Comparison of ENCODE assay signal across 15 cellular contexts in the genomic region with DNA sequence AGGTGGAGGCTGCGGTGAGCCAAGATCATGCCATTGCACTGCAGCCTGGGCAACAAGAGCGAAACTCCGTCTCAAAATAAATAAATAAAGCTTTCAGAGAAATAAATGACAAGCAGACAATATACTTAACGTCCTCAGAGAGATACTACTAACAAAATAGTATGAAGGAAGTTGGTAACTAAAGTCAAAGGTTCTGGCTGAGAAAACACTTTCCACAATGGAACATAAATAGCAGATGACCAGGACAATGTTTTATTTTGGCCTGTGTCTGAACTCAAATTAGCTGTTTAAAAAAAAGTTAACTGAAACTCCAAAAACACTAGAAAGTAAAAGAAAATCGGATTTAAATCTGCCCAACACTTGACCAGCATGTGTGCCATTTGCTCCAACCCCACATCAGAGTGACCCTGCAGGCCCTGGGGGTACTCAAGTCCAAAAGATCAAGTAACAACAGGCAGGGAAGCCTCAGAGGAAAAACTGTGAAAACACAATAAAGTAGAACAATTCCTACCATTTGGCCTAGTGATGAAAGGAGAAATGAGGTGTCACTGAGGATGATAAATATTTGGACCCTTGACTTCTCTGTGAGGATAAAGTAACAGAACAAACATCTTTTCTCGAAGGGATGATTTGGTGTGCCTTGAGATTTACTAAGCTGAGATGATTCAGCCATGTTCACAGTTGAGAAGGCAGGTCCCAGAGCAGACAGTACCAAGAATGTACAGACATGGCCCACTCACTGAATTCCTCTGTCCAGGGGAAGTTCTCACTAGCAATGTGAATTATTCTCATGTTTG. TPM values are rescaled to one million over a fixed set of nuclear protein-coding genes. Genes with fewer than 3 reads are reported as not detected.
A peak's percentile ranks its signal among the peaks of the same experiment; 100 is the strongest.
DNase-seq lines count a peak whose midpoint lies in the region; ATAC-seq and TF ChIP-seq lines count a peak whose summit lies in the region.
"Had no signal": no experiment of that assay in that cellular context is flagged by ENCODE, and none has a peak within 500 bp of the region (broad histone marks: within the 10 kb centered on the region; RNA-seq: fewer than 3 reads in every experiment).

No MANE protein-coding gene starts in this region.

- H3K4ac ChIP-seq in IMR-90 (ENCODE audit: low read depth, low read length), result peak overlapping the region; percentile 85

- dilution Hi-C loops in IMR-90 (cut with HindIII; ENCODE audit: low sequenced_read_pairs, unreplicated experiment), result no loop called here

- no peaks in the 10 kb centered on the region for H3K27me3 ChIP-seq in AG04450 (ENCODE audit: control insufficient read depth, insufficient read depth, low read length)
- H3K27me3 ChIP-seq in IMR-90 (ENCODE audit: control insufficient read depth, insufficient read depth, low read length), result no peaks in the 10 kb centered on the region
- H3K27me3 ChIP-seq in esophagus muscularis mucosa, result no peaks in the 10 kb centered on the region
- H3K27me3 ChIP-seq in osteoblast (ENCODE audit: insufficient read depth, low read length), result no peaks in the 10 kb centered on the region
- H3K27me3 ChIP-seq: BLaER1 treated with 17β-estradiol and CSF1 and Interleukin-3, amounts not matched to agents 10 nM and 100 nM had no signal

- H4K91ac ChIP-seq in IMR-90 (ENCODE audit: insufficient read depth, low read depth, low read length), result 0 out of 2 replicates have a peak overlapping the region, but pooled peaks have one; percentile 35

- peak overlapping the region; percentile 48; the same call in 1 of the 2 replicates for H3K23ac ChIP-seq in IMR-90 (ENCODE audit: low read depth, low read length)

- POLR2A ChIA-PET in AG04450 (lab: Yijun Ruan, JAX), result interaction anchor here (0.9 to 1.1 kb wide), 2 partner anchors 11 to 307 kb away, joined by 3 read pairs; no protein-coding TSS in a partner anchor
- POLR2A ChIA-PET in IMR-90 (lab: Charles Lee; ENCODE audit: unreplicated experiment), result interaction anchor here (0.6 kb wide), 1 partner anchor 38 kb away, joined by 4 read pairs; no protein-coding TSS in a partner anchor

- peak overlapping the region; percentile 48; the same call in 1 of the 2 replicates for H3K18ac ChIP-seq in IMR-90 (ENCODE audit: low read depth, low read length)

- peak overlapping the region in 1 of 2 experiments; percentile 53; a peak in 1 of 4 replicates for H4K8ac ChIP-seq in IMR-90 (ENCODE audit: low read depth in 2 of 2, low read length in 2 of 2)

- peak overlapping the region; percentile 50; the same call in 1 of the 3 replicates for H2BK15ac ChIP-seq in IMR-90 (ENCODE audit: low read depth, low read length)

- peak overlapping the region; percentile 13; the same call in 1 of the 2 replicates for H2BK20ac ChIP-seq in IMR-90 (ENCODE audit: low read depth, low read length)

- H2BK120ac ChIP-seq in IMR-90 (ENCODE audit: low read depth, low read length), result peak overlapping the region; percentile 60; the same call in 1 of the 2 replicates

- H3K4me1 ChIP-seq in IMR-90 (ENCODE audit: control insufficient read depth, insufficient read depth, low read length), result peaks cover 22% of the 10 kb centered on the region
- H3K4me1 ChIP-seq in esophagus muscularis mucosa, result peaks cover 3 to 67% (median 60%) of the 10 kb centered on the region in 4 donors
- H3K4me1 ChIP-seq in osteoblast (ENCODE audit: insufficient read depth, low read length), result peaks cover 41% of the 10 kb centered on the region

- peaks cover 18% of the 10 kb centered on the region for H3K9me1 ChIP-seq in IMR-90 (ENCODE audit: insufficient read depth, low read length)

- H3K9me3 ChIP-seq in AG04450 (ENCODE audit: control insufficient read depth, insufficient read depth, low read length), result no peaks in the 10 kb centered on the region
- no peaks in the 10 kb centered on the region for H3K9me3 ChIP-seq in IMR-90 (ENCODE audit: control insufficient read depth, insufficient read depth, low read length)
- no peaks in the 10 kb centered on the region for H3K9me3 ChIP-seq in esophagus muscularis mucosa
- no peaks in the 10 kb centered on the region for H3K9me3 ChIP-seq in osteoblast (ENCODE audit: low read depth, low read length)

- H3K9ac ChIP-seq in IMR-90 (ENCODE audit: low read depth, low read length), result no peak overlapping the region
- H3K9ac ChIP-seq: BLaER1 treated with 17β-estradiol and CSF1 and Interleukin-3, amounts not matched to agents 10 nM and 100 nM had no signal

- WGBS in IMR-90 (ENCODE audit: extremely low coverage in 2 of 2, insufficient read length in 1 of 2), 2 experiments, result no CpG with 5 or more reads among the region's 6 CpGs
- 56% methylated on average over 6 of the region's 6 CpGs for WGBS in esophagus muscularis mucosa

- CTCF ChIA-PET in AG04450 (lab: Charles Lee), result interaction anchor here (1.2 to 1.7 kb wide), 2 partner anchors 9 to 63 kb away, joined by 4 to 5 read pairs; no protein-coding TSS in a partner anchor
- CTCF ChIA-PET in IMR-90 (lab: Yijun Ruan, JAX), result no interaction called here

- H4K5ac ChIP-seq in IMR-90 (ENCODE audit: low read depth, low read length), result peak overlapping the region; percentile 41; the same call in 1 of the 2 replicates

- peaks cover 13 to 53% of the 10 kb centered on the region in 2 experiments for H3K79me1 ChIP-seq in IMR-90 (ENCODE audit: low read depth in 1 of 2, low read length in 2 of 2)

- H3K14ac ChIP-seq in IMR-90 (replicated peaks; ENCODE audit: low read depth, low read length), result peak overlapping the region; percentile 10

- H3K4me2 ChIP-seq in IMR-90 (ENCODE audit: low read depth, low read length) (peak overlapping the region; percentile 30; the same call in 1 of the 2 replicates), osteoblast (ENCODE audit: insufficient read depth, low read length) (peak overlapping the region; percentile 6)

- peak overlapping the region; percentile 57; the same call in 1 of the 2 replicates for H2AK5ac ChIP-seq in IMR-90 (ENCODE audit: low read depth, low read length)

- no peak overlapping the region for H2AK9ac ChIP-seq in IMR-90 (replicated peaks; ENCODE audit: low read depth, low read length, poor library complexity)

- peaks cover 4% of the 10 kb centered on the region for H3K36me3 ChIP-seq in IMR-90 (ENCODE audit: control insufficient read depth, insufficient read depth, low read length)
- no peaks in the 10 kb centered on the region for H3K36me3 ChIP-seq in esophagus muscularis mucosa
- no peaks in the 10 kb centered on the region for H3K36me3 ChIP-seq in osteoblast (ENCODE audit: insufficient read depth, low read length)

- TF ChIP-seq EP300 in esophagus muscularis mucosa (IDR thresholded peaks at IDR 0.05), result no peak

- H2BK5ac ChIP-seq in IMR-90 (ENCODE audit: low read depth, low read length, poor library complexity, severe bottlenecking), result peak overlapping the region; percentile 90

- H3K27ac ChIP-seq in AG04450 (ENCODE audit: low read depth, low read length) (no peak overlapping the region), IMR-90 (ENCODE audit: insufficient read depth, low read length) (peak overlapping the region; percentile 60), esophagus muscularis mucosa (replicated peaks in 1 of 4) (peak overlapping the region; percentile 41 to 72 (median 69)), osteoblast (ENCODE audit: low read depth, low read length) (peak overlapping the region; percentile 84), substantia nigra (ENCODE audit: low read depth, low read length, poor library complexity, severe bottlenecking) (no peak overlapping the region)
- H3K27ac ChIP-seq: BLaER1 treated with 17β-estradiol and CSF1 and Interleukin-3, amounts not matched to agents 10 nM and 100 nM; epithelial cell of prostate had no signal

- H4K20me1 ChIP-seq in IMR-90 (ENCODE audit: insufficient read depth, low read length), result 0 out of 2 replicates have a peak, but pooled peaks cover 7% of the 10 kb centered on the region
- H4K20me1 ChIP-seq in osteoblast (ENCODE audit: insufficient read depth, low read length), result no peaks in the 10 kb centered on the region
- H4K20me1 ChIP-seq: BLaER1 treated with 17β-estradiol and CSF1 and Interleukin-3, amounts not matched to agents 10 nM and 100 nM had no signal

- H3K4me3 ChIP-seq in AG04450 (ENCODE audit: low read depth, low read length) (no peak overlapping the region), IMR-90 (ENCODE audit: insufficient read depth, low read depth, low read length) (no peak overlapping the region), esophagus muscularis mucosa (no peak overlapping the region), osteoblast (ENCODE audit: insufficient read depth, low read length) (no peak overlapping the region)
- H3K4me3 ChIP-seq: BLaER1 treated with 17β-estradiol and CSF1 and Interleukin-3, amounts not matched to agents 10 nM and 100 nM had no signal

- peak; percentile 8; the same call in 1 of the 2 replicates for TF ChIP-seq RAD21 in IMR-90 (IDR thresholded peaks at IDR 0.05; ENCODE audit: low read length)

- intact Hi-C loops in IMR-90 (cut with micrococcal nuclease) (no loop called here), esophagus muscularis mucosa (cut with DNase I) (no loop called here)

- peak; percentile 85 for ATAC-seq in IMR-90 (ENCODE audit: low read depth)
- ATAC-seq: activated CD4-positive, CD25-positive, alpha-beta regulatory T cell treated with anti-CD3 and anti-CD28 coated beads, Interleukin-2, amount 50 U/mL, for 24 hours had no signal

- TF ChIP-seq POLR2A in IMR-90 (IDR thresholded peaks at IDR 0.05; ENCODE audit: low read depth, low read length) (no peak), esophagus muscularis mucosa (IDR thresholded peaks at IDR 0.05; ENCODE audit: low read depth) (no peak)

- H3K56ac ChIP-seq in IMR-90 (ENCODE audit: extremely low read depth, insufficient read depth, low read length), result no peak overlapping the region

- BruUV-seq in IMR-90 (replicated peaks; lab: Mats Ljungman, UMichigan), result no TSS peak

- DNase-seq in AG04450 (ENCODE audit: low read depth, low spot score) (peak; percentile 43), IMR-90 (peak; percentile 84), esophagus muscularis mucosa (ENCODE audit: extremely low spot score) (no peak), osteoblast (ENCODE audit: insufficient read length, low spot score, missing footprints) (no peak), substantia nigra (lab: John Stamatoyannopoulos, UW) (no peak), HuH-7 (ENCODE audit: low spot score) (no peak), Ammon's horn (ENCODE audit: low spot score) (no peak)
- DNase-seq in activated T-cell treated with anti-CD3 and anti-CD28 coated beads, Interleukin-2, amount 50 U/mL, for 1 hour, result no peak
- DNase-seq: caudate nucleus, GDM1, Karpas-422, NCI-H2107 had no signal

- peaks cover 37% of the 10 kb centered on the region for H3K79me2 ChIP-seq in osteoblast (ENCODE audit: insufficient read depth, low read length)

- TF ChIP-seq CTCF in AG04450 (IDR thresholded peaks at IDR 0.05; ENCODE audit: low read depth, low read length), result no peak
- TF ChIP-seq CTCF in IMR-90 (conservative IDR thresholded peaks at IDR 0.05; ENCODE audit: low read depth, low read length), result no peak
- TF ChIP-seq CTCF in esophagus muscularis mucosa (IDR thresholded peaks at IDR 0.05), result no peak
- TF ChIP-seq CTCF in osteoblast (IDR thresholded peaks at IDR 0.05; ENCODE audit: extremely low read depth, low read depth, low read length), result no peak

- in situ Hi-C loops in IMR-90 (cut with MboI; ENCODE audit: low sequenced_read_pairs), result no loop called here

- no peak overlapping the region for H2AFZ ChIP-seq in IMR-90 (replicated peaks; ENCODE audit: low read length, poor library complexity)
- no peak overlapping the region for H2AFZ ChIP-seq in osteoblast (ENCODE audit: low read length)

RNA-seq across cellular contexts. Expression of a gene that starts 47.7 kb away (rescaled TPM):
- 19.4 and 20.1 TPM in 2 replicates for polyA plus RNA-seq in AG04450 (2011; rRNA removed)
- 22.8 and 30.2 TPM in 2 replicates for polyA minus RNA-seq in AG04450 (2011; rRNA and poly(A)+ RNA removed)
- 11.1 and 11.3 TPM in 2 replicates for total RNA-seq in IMR-90 (2012; rRNA removed)
- 5.0 and 6.5 TPM in 2 replicates for polyA plus RNA-seq in IMR-90 (2012; rRNA removed)
- 3.8 and 6.1 TPM in 2 replicates for polyA plus RNA-seq in IMR-90 (2012; cell fraction: cytosol; rRNA removed)
- polyA plus RNA-seq in IMR-90 (2012; cell fraction: nucleus; rRNA removed; ENCODE audit: low replicate concordance), result 4.8 and 12.1 TPM in 2 replicates
- 10 to 100 TPM; 24.1 to 40.9 (median 28.1) TPM for total RNA-seq in esophagus muscularis mucosa
- 63.6 and 64.4 TPM in 2 replicates for total RNA-seq in osteoblast

Comparison
In these comparisons a context has a peak if more than half of its experiments do, and no peak if none do; other contexts are left out.
1. DNase-seq: peak in AG04450 (single experiment) and IMR-90 (single experiment); none in esophagus muscularis mucosa (single experiment), osteoblast (single experiment), substantia nigra (0 of 49), HuH-7 (single experiment), activated T-cell treated with anti-CD3 and anti-CD28 coated beads, Interleukin-2, amount 50 U/mL, for 1 hour (single experiment) and Ammon's horn (single experiment).
2. H3K27ac ChIP-seq: peak in IMR-90 (single experiment), esophagus muscularis mucosa (4 of 4) and osteoblast (single experiment); none in AG04450 (single experiment) and substantia nigra (single experiment).